In genomic region chr3:47578119-47578630, GRCh38 we compare ENCODE assay signal across 8 cellular contexts. TPM values are rescaled to one million over a fixed set of nuclear protein-coding genes. Genes with fewer than 3 reads are reported as not detected.
DNase-seq lines count a peak whose midpoint lies in the region; ATAC-seq and TF ChIP-seq lines count a peak whose summit lies in the region.

No MANE protein-coding gene starts in this region.

- H3K4me1 Mint-ChIP-seq in immature natural killer cell: peaks cover 1 to 9% of the 10 kb centered on the region in 2 donors

- WGBS in body of pancreas, 2 donors: 2% methylated on average over 32 of the region's 57 CpGs; no CpG with 5 or more reads in 1 of the 2 donors

- H3K27ac ChIP-seq in HCT116 (ENCODE audit: low read depth, low read length) (no peak overlapping the region), body of pancreas (no peak overlapping the region)

- H3K9ac ChIP-seq in HCT116 (ENCODE audit: low read length): no peak overlapping the region

- TF ChIP-seq RAD21 in HCT116 (IDR thresholded peaks at IDR 0.05; ENCODE audit: low read depth): no peak

- H3K27ac Mint-ChIP-seq in immature natural killer cell: no peak overlapping the region

- DNase-seq in AG10803 (ENCODE audit: low read depth): no peak
- no peak for DNase-seq in HCT116 (ENCODE audit: low read depth, low spot score)
- peak; percentile 41 for DNase-seq in T-helper 22 cell (ENCODE audit: low read depth)
- peak; percentile 17 to 39 (median 30) for DNase-seq in body of pancreas
- peak; percentile 40 to 48 (median 47) for DNase-seq in immature natural killer cell
- peak; percentile 13 for DNase-seq in stimulated activated CD4-positive, alpha-beta T cell treated with anti-CD3 and anti-CD28 coated beads, Interleukin-2, amount 100 ng/mL, for 4 hours (ENCODE audit: low read depth)

- ATAC-seq in HCT116: peak; percentile 76
- peak; percentile 71 for ATAC-seq in body of pancreas
- ATAC-seq in GM19328 (IDR thresholded peaks at IDR 0.05; ENCODE audit: unreplicated experiment): no peak
- ATAC-seq in GM21786 (IDR thresholded peaks at IDR 0.05; ENCODE audit: unreplicated experiment): no peak

- H3K27me3 ChIP-seq in HCT116 (ENCODE audit: insufficient read depth, low read length) (no peaks in the 10 kb centered on the region), body of pancreas (no peaks in the 10 kb centered on the region)

- no peaks in the 10 kb centered on the region for H4K20me1 ChIP-seq in HCT116 (ENCODE audit: insufficient read depth)

- no peaks in the 10 kb centered on the region for H3K9me3 Mint-ChIP-seq in immature natural killer cell

- no peaks in the 10 kb centered on the region for H3K79me2 ChIP-seq in HCT116 (ENCODE audit: insufficient read depth, low read length)

- TF ChIP-seq CTCF in AG10803 (conservative IDR thresholded peaks at IDR 0.05; ENCODE audit: low read length) (no peak), HCT116 (IDR thresholded peaks at IDR 0.05 in 2 of 3, conservative IDR thresholded peaks at IDR 0.05 in 1 of 3; ENCODE audit: borderline replicate concordance in 1 of 3, insufficient read depth in 1 of 3, low read depth in 2 of 3, low read length in 2 of 3) (no peak), body of pancreas (IDR thresholded peaks at IDR 0.05) (no peak)

- peak overlapping the region; percentile 80 for H3K4me2 ChIP-seq in HCT116 (ENCODE audit: low read length)

- no peaks in the 10 kb centered on the region for H3K9me2 ChIP-seq in HCT116 (ENCODE audit: insufficient read depth)

- TF ChIP-seq POLR2A in HCT116 (IDR thresholded peaks at IDR 0.05; ENCODE audit: borderline replicate concordance, extremely low read depth, insufficient read depth, insufficient read length) (no peak), body of pancreas (IDR thresholded peaks at IDR 0.05) (no peak)

- BruUV-seq in HCT116 (replicated peaks; lab: Mats Ljungman, UMichigan): no TSS peak

- H3K9me3 ChIP-seq in HCT116 (ENCODE audit: control insufficient read depth in 1 of 2, insufficient read depth in 1 of 2, low read depth in 1 of 2, low read length in 2 of 2) (no peaks in the 10 kb centered on the region), body of pancreas (no peaks in the 10 kb centered on the region)

- H3K4me1 ChIP-seq in HCT116 (ENCODE audit: control insufficient read depth in 1 of 2, insufficient read depth in 2 of 2, low read length in 2 of 2) (peaks cover 0 to 16% of the 10 kb centered on the region in 2 experiments; a peak in 3 of 4 replicates), body of pancreas (peaks cover 17% of the 10 kb centered on the region)

- H3K36me3 ChIP-seq in HCT116 (ENCODE audit: control insufficient read depth in 1 of 2, insufficient read depth in 2 of 2, low read length in 2 of 2): no peaks in the 10 kb centered on the region
- no peaks in the 10 kb centered on the region for H3K36me3 ChIP-seq in body of pancreas (replicated peaks in 1 of 2; ENCODE audit: insufficient read depth in 1 of 2, low read depth in 2 of 2)

- peak overlapping the region; percentile 41 for H3K4me3 ChIP-seq in AG10803 (ENCODE audit: low read length)
- H3K4me3 ChIP-seq in HCT116 (replicated peaks in 1 of 2; ENCODE audit: low read depth in 1 of 2, low read length in 2 of 2): peak overlapping the region; percentile 35 to 54
- H3K4me3 ChIP-seq in body of pancreas: peak overlapping the region in 1 of 2 donors; percentile 30

- RAD21 ChIA-PET in HCT116 (lab: Charles Lee; ENCODE audit: low non-redundant PET in 1 of 2, low total read pairs in 2 of 2, uncharacterized antibody in 2 of 2, unreplicated experiment in 2 of 2): no interaction called here

- peak overlapping the region; percentile 41 to 74 (median 67) for H3K4me3 Mint-ChIP-seq in immature natural killer cell

- no peak overlapping the region for H2AFZ ChIP-seq in HCT116 (ENCODE audit: low read depth, low read length, poor library complexity, severe bottlenecking)

- H3K27me3 Mint-ChIP-seq in immature natural killer cell (ENCODE audit: low read depth in 3 of 3): peaks cover 3 to 24% (median 10%) of the 10 kb centered on the region in 3 donors

- CTCF ChIA-PET in HCT116 (lab: Charles Lee): no interaction called here

- POLR2A ChIA-PET in HCT116 (lab: Charles Lee): no interaction called here

- intact Hi-C loops in HCT116 (cut with micrococcal nuclease) (no loop called here), body of pancreas (cut with DNase I) (no loop called here)

- no peaks in the 10 kb centered on the region for H3K36me3 Mint-ChIP-seq in immature natural killer cell

TF ChIP-seq in HCT116, 20 proteins besides CTCF, POLR2A, EP300 and RAD21:
- TF ChIP-seq, protein P1, sequence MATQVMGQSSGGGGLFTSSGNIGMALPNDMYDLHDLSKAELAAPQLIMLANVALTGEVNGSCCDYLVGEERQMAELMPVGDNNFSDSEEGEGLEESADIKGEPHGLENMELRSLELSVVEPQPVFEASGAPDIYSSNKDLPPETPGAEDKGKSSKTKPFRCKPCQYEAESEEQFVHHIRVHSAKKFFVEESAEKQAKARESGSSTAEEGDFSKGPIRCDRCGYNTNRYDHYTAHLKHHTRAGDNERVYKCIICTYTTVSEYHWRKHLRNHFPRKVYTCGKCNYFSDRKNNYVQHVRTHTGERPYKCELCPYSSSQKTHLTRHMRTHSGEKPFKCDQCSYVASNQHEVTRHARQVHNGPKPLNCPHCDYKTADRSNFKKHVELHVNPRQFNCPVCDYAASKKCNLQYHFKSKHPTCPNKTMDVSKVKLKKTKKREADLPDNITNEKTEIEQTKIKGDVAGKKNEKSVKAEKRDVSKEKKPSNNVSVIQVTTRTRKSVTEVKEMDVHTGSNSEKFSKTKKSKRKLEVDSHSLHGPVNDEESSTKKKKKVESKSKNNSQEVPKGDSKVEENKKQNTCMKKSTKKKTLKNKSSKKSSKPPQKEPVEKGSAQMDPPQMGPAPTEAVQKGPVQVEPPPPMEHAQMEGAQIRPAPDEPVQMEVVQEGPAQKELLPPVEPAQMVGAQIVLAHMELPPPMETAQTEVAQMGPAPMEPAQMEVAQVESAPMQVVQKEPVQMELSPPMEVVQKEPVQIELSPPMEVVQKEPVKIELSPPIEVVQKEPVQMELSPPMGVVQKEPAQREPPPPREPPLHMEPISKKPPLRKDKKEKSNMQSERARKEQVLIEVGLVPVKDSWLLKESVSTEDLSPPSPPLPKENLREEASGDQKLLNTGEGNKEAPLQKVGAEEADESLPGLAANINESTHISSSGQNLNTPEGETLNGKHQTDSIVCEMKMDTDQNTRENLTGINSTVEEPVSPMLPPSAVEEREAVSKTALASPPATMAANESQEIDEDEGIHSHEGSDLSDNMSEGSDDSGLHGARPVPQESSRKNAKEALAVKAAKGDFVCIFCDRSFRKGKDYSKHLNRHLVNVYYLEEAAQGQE (IDR thresholded peaks at IDR 0.05; ENCODE audit: low read depth): no peak
- TF ChIP-seq FOSL1 (IDR thresholded peaks at IDR 0.05; ENCODE audit: low read depth) (no peak), SRF (IDR thresholded peaks at IDR 0.05; ENCODE audit: low read depth) (no peak), TCF7L2 (IDR thresholded peaks at IDR 0.05; ENCODE audit: borderline replicate concordance, extremely low read depth, insufficient read depth, insufficient read length) (no peak), EZH2 (IDR thresholded peaks at IDR 0.05) (no peak), CBX3 (IDR thresholded peaks at IDR 0.05; ENCODE audit: low read depth) (no peak), YY1 (IDR thresholded peaks at IDR 0.05; ENCODE audit: extremely low read depth, insufficient replicate concordance, low read depth, low read length) (no peak), SIN3A (IDR thresholded peaks at IDR 0.05; ENCODE audit: low read depth) (no peak), ZBTB33 (IDR thresholded peaks at IDR 0.05; ENCODE audit: extremely low read depth, insufficient replicate concordance, low read length) (no peak), JUND (IDR thresholded peaks at IDR 0.05) (no peak)
- TF ChIP-seq, protein P2, sequence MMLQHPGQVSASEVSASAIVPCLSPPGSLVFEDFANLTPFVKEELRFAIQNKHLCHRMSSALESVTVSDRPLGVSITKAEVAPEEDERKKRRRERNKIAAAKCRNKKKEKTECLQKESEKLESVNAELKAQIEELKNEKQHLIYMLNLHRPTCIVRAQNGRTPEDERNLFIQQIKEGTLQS (IDR thresholded peaks at IDR 0.05): no peak

RNA-seq across cellular contexts. Expression of gene CSPG5, which starts 0.5 kb away (rescaled TPM):
- 3.8 TPM for total RNA-seq in HCT116 (2021; ENCODE audit: unreplicated experiment)
- 4.1 and 4.2 TPM in 2 replicates for polyA plus RNA-seq in HCT116 (2012)
- under 1 TPM; 0.26 to 0.66 TPM for total RNA-seq in body of pancreas
- not detected for polyA plus RNA-seq in immature natural killer cell

Comparison
In these comparisons a context has a peak if more than half of its experiments do, and no peak if none do; other contexts are left out.
1. DNase-seq: peak in T-helper 22 cell (single experiment), body of pancreas (4 of 4), immature natural killer cell (3 of 3) and stimulated activated CD4-positive, alpha-beta T cell treated with anti-CD3 and anti-CD28 coated beads, Interleukin-2, amount 100 ng/mL, for 4 hours (single experiment); none in AG10803 (single experiment) and HCT116 (single experiment).
2. ATAC-seq: peak in HCT116 (single experiment) and body of pancreas (single experiment); none in GM19328 (single experiment) and GM21786 (single experiment).